1 cellular context compared by ENCODE assay signal in the genomic region with DNA sequence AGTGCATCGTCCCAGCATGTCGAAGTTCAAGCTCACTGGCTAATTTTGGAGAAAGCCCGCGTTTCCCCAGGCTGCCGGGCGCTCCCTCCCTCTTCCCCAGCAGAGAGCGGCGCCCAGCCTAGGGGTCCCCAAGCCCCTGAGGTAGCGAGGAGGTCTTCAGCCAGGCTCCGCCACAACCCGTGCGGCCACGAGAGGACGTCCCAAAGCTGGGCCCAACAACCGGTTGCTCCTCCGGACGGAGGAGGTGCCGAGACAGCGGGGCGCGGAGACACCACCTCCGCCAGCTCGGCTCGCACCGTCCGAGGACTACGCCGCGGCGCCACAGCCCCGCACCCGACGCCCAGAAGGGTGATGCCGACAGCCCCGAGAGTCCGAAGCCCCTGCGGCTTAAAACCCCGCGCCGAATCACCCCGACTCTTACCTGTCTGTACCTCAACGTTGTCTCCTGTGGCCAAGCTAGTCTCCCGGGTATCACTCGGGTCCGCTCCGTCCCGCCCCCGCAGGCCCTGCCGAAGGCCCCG.
TF ChIP-seq lines count a peak whose summit lies in the region.

Gene DENND2C (minus strand): TSS at position 488 of the 521 bp plus-strand sequence. CDS start 44,065 bp downstream, outside the sequence.

TF ChIP-seq in HepG2, 621 proteins besides CTCF, POLR2A, EP300 and RAD21 (continued from another document):
- TF ChIP-seq HOMEZ (CRISPR knock-in tag; IDR thresholded peaks at IDR 0.05; ENCODE audit: low read depth) (no peak), ZNF616 (CRISPR knock-in tag; IDR thresholded peaks at IDR 0.05; ENCODE audit: low read depth) (peak; percentile 54; the same call in 1 of the 2 replicates), RFXANK (CRISPR knock-in tag; IDR thresholded peaks at IDR 0.05) (no peak), RORA (CRISPR knock-in tag; IDR thresholded peaks at IDR 0.05) (no peak), ZNF564 (CRISPR knock-in tag; IDR thresholded peaks at IDR 0.05) (0 out of 2 replicates have a peak, but pooled peaks have one; percentile 41), CENPX (CRISPR knock-in tag; IDR thresholded peaks at IDR 0.05) (no peak), RFX1 (IDR thresholded peaks at IDR 0.05) (no peak), MBNL3 (CRISPR knock-in tag; conservative IDR thresholded peaks at IDR 0.05) (no peak), ZNF432 (CRISPR knock-in tag; IDR thresholded peaks at IDR 0.05; ENCODE audit: borderline replicate concordance) (no peak), CREM (IDR thresholded peaks at IDR 0.05) (no peak), CREM (CRISPR knock-in tag; IDR thresholded peaks at IDR 0.05) (no peak), PHF20 (CRISPR knock-in tag; IDR thresholded peaks at IDR 0.05) (0 out of 2 replicates have a peak, but pooled peaks have one; percentile 23)
- TF ChIP-seq, protein P1, sequence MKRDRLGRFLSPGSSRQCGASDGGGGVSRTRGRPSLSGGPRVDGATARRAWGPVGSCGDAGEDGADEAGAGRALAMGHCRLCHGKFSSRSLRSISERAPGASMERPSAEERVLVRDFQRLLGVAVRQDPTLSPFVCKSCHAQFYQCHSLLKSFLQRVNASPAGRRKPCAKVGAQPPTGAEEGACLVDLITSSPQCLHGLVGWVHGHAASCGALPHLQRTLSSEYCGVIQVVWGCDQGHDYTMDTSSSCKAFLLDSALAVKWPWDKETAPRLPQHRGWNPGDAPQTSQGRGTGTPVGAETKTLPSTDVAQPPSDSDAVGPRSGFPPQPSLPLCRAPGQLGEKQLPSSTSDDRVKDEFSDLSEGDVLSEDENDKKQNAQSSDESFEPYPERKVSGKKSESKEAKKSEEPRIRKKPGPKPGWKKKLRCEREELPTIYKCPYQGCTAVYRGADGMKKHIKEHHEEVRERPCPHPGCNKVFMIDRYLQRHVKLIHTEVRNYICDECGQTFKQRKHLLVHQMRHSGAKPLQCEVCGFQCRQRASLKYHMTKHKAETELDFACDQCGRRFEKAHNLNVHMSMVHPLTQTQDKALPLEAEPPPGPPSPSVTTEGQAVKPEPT (CRISPR knock-in tag; IDR thresholded peaks at IDR 0.05; ENCODE audit: low read depth), result no peak
TF ChIP-seq in HepG2: peak in this region for 37.
